In the genomic region with DNA sequence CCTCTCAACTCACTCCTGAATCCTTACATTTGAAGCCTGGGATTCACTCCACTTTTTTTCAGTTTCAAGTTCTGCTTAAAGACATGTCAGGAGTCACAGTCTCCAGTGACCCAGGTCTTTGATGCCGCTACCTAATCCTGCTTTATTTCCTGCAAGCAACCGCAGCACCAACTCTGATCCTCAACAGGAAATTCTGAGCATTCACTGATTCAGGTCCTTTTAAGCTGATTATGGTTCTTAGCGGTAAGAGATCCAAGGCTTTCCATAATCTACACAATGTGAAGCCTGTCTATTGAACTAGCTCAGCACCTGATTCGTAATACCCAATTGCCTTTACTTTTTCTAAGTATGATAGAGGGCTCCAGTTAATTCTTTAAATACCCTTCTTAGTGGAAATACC, we compare ENCODE assay signal across 24 cellular contexts. TPM values are rescaled to one million over a fixed set of nuclear protein-coding genes. Genes with fewer than 3 reads are reported as not detected.
A peak's percentile ranks its signal among the peaks of the same experiment; 100 is the strongest.
DNase-seq lines count a peak whose midpoint lies in the region; ATAC-seq and TF ChIP-seq lines count a peak whose summit lies in the region.
"Had no signal": no experiment of that assay in that cellular context is flagged by ENCODE, and none has a peak within 500 bp of the region (broad histone marks: within the 10 kb centered on the region; RNA-seq: fewer than 3 reads in every experiment).

No MANE protein-coding gene starts in this region.

- no peak overlapping the region for H2AK5ac ChIP-seq in H9 (ENCODE audit: insufficient read length, low read length)

- H4K20me1 ChIP-seq in H9 (ENCODE audit: control insufficient read depth, insufficient read depth, insufficient read length) = no peaks in the 10 kb centered on the region

- no peak overlapping the region for H3K27ac ChIP-seq in CD4-positive, alpha-beta T cell (ENCODE audit: low read depth, low read length)
- no peak overlapping the region for H3K27ac ChIP-seq in H9 (ENCODE audit: insufficient read length, low read depth, low read length)
- H3K27ac ChIP-seq: lower lobe of right lung, stomach, tibial artery had no signal

- H2AFZ ChIP-seq in H9 (ENCODE audit: low read length) = peak overlapping the region; percentile 22

- no peak overlapping the region for H3K4me2 ChIP-seq in H9 (ENCODE audit: insufficient read depth, insufficient read length, low read length)
- H3K4me2 ChIP-seq: SK-N-SH had no signal

- no peaks in the 10 kb centered on the region for H3K9me3 ChIP-seq in CD4-positive, alpha-beta T cell (ENCODE audit: control insufficient read depth, low read length)
- no peaks in the 10 kb centered on the region for H3K9me3 ChIP-seq in H9 (ENCODE audit: control insufficient read depth, low read depth, low read length)
- H3K9me3 ChIP-seq: lower lobe of right lung, SK-N-SH, stomach, tibial artery had no signal

- no peaks in the 10 kb centered on the region for H3K23me2 ChIP-seq in H9 (ENCODE audit: insufficient read length, low read depth, low read length, poor library complexity, severe bottlenecking)

- H3K9me3 Mint-ChIP-seq in CD4-positive, alpha-beta T cell = no peaks in the 10 kb centered on the region
- H3K9me3 Mint-ChIP-seq in H9 = no peaks in the 10 kb centered on the region
- H3K9me3 Mint-ChIP-seq: activated T-cell treated with anti-CD3 and anti-CD28 coated beads, Interleukin-2, amount 50 U/mL, for 24 hours; HFFc6 had no signal

- no peak overlapping the region for H2BK15ac ChIP-seq in H9 (ENCODE audit: low read depth, low read length)

- H4K91ac ChIP-seq in H9 (ENCODE audit: insufficient read length, low read depth, low read length) = no peak overlapping the region

- no peak for DNase-seq in CD4-positive, alpha-beta T cell
- DNase-seq in H9 (no peak), UCSD-AML1 (lab: John Stamatoyannopoulos, UW; ENCODE audit: unreplicated experiment) (peak; percentile 10), iris pigment epithelial cell (ENCODE audit: low read depth) (peak; percentile 49), GM19240 (ENCODE audit: insufficient read length, low spot score) (no peak)
- DNase-seq: activated CD4-positive, CD25-positive, alpha-beta regulatory T cell treated with anti-CD3 and anti-CD28 coated beads, Interleukin-2, amount 50 U/mL, for 72 hours; activated naive CD4-positive, alpha-beta T cell; activated T-cell treated with anti-CD3 and anti-CD28 coated beads, Interleukin-2, amount 50 U/mL, for 24 hours; cortex of kidney; DMS 273 treated with DMSO at 0.1 percent for 48 hours; HFFc6; lower lobe of right lung; NCI-H1092; NCI-H187 treated with DMSO at 0.1 percent for 48 hours; NCI-H69; SK-N-SH; stimulated activated CD8-positive, alpha-beta memory T cell treated with anti-CD3 and anti-CD28 coated beads, Interleukin-4, amount 100 ng/mL, for 48 hours; stomach; tibial artery had no signal

- H4K5ac ChIP-seq in H9 (ENCODE audit: insufficient read length, low read depth, low read length) = no peak overlapping the region

- H2BK5ac ChIP-seq in H9 (ENCODE audit: insufficient read length, low read length) = no peak overlapping the region

- H2BK20ac ChIP-seq in H9 (ENCODE audit: low read depth, low read length, poor library complexity, severe bottlenecking) = no peak overlapping the region

- POLR2A ChIA-PET in CD4-positive, alpha-beta T cell (lab: Charles Lee) = interaction anchor here (0.6 to 1.0 kb wide), 2 partner anchors 45 to 713 kb away, joined by 3 read pairs; a partner anchor contains a TSS

- no peaks in the 10 kb centered on the region for H3K79me1 ChIP-seq in H9 (ENCODE audit: insufficient read depth, low read depth, low read length, poor library complexity, severe bottlenecking)

- no peaks in the 10 kb centered on the region for H3K36me3 Mint-ChIP-seq in CD4-positive, alpha-beta T cell (ENCODE audit: low read depth)
- H3K36me3 Mint-ChIP-seq in H9 (ENCODE audit: insufficient read depth in 1 of 3, low read depth in 3 of 3) = no peaks in the 10 kb centered on the region
- H3K36me3 Mint-ChIP-seq: CD14-positive monocyte had no signal

- no peak overlapping the region for H2BK120ac ChIP-seq in H9 (ENCODE audit: low read depth, low read length, poor library complexity, severe bottlenecking)

- H3K18ac ChIP-seq in H9 (ENCODE audit: insufficient read length, low read depth, low read length) = no peak overlapping the region

- H3K4me1 ChIP-seq in H9 (ENCODE audit: insufficient read depth, low read length) = no peaks in the 10 kb centered on the region
- H3K4me1 ChIP-seq: lower lobe of right lung, stomach, tibial artery had no signal

- WGBS in H9 (ENCODE audit: extremely low coverage, insufficient read length, low lambda C conversion rate) = no CpG with 5 or more reads among the region's 4 CpGs

- no peak overlapping the region for H4K8ac ChIP-seq in H9 (replicated peaks; ENCODE audit: insufficient read length, low read depth, low read length)

- no peak overlapping the region for H3K14ac ChIP-seq in H9 (ENCODE audit: insufficient read depth, low read length)

- no peak overlapping the region for H3K56ac ChIP-seq in H9 (ENCODE audit: insufficient read length, low read depth, low read length)

- H3K4me3 Mint-ChIP-seq in CD4-positive, alpha-beta T cell = no peak overlapping the region
- no peak overlapping the region for H3K4me3 Mint-ChIP-seq in H9
- H3K4me3 Mint-ChIP-seq: activated T-cell treated with anti-CD3 and anti-CD28 coated beads, Interleukin-2, amount 50 U/mL, for 24 hours; CD14-positive monocyte; HFFc6 had no signal

- H3K4ac ChIP-seq in H9 (ENCODE audit: low read depth, low read length) = no peak overlapping the region

- no peak overlapping the region for H3T11ph ChIP-seq in H9 (ENCODE audit: low read length)

- H3K27me3 ChIP-seq in CD4-positive, alpha-beta T cell (ENCODE audit: control insufficient read depth, insufficient read depth, low read length) = no peaks in the 10 kb centered on the region
- H3K27me3 ChIP-seq in H9 (ENCODE audit: insufficient read depth, low read length) = no peaks in the 10 kb centered on the region
- H3K27me3 ChIP-seq: stomach had no signal

- no peaks in the 10 kb centered on the region for H3K79me2 ChIP-seq in H9 (ENCODE audit: insufficient read depth, low read length)

- no peak for TF ChIP-seq CTCF in CD4-positive, alpha-beta T cell (IDR thresholded peaks at IDR 0.05)
- TF ChIP-seq CTCF in H9 (conservative IDR thresholded peaks at IDR 0.05) = no peak

- H3K27me3 Mint-ChIP-seq in CD4-positive, alpha-beta T cell = peaks cover 16% of the 10 kb centered on the region
- no peaks in the 10 kb centered on the region; the same call in 1 of the 2 replicates for H3K27me3 Mint-ChIP-seq in H9 (ENCODE audit: low read depth)

- peak; percentile 26 for ATAC-seq in CD4-positive, alpha-beta T cell (ENCODE audit: poor library complexity)
- ATAC-seq in HG03432 (IDR thresholded peaks at IDR 0.05; ENCODE audit: unreplicated experiment) (no peak), HG03439 (IDR thresholded peaks at IDR 0.05; ENCODE audit: unreplicated experiment) (no peak), HG02970 (IDR thresholded peaks at IDR 0.05; ENCODE audit: low FRiP score, unreplicated experiment) (no peak)
- ATAC-seq: lower lobe of right lung had no signal

- H3K4me1 Mint-ChIP-seq in CD4-positive, alpha-beta T cell (ENCODE audit: low read depth) = peaks cover 17% of the 10 kb centered on the region
- H3K4me1 Mint-ChIP-seq in H9 = no peaks in the 10 kb centered on the region; a peak in 2 of 4 replicates

- intact Hi-C loops in CD4-positive, alpha-beta T cell (cut with DNase I, micrococcal nuclease) = no loop called here

- H3K23ac ChIP-seq in H9 (ENCODE audit: insufficient read length, low read depth, low read length) = no peak overlapping the region

- H3K27ac Mint-ChIP-seq in CD4-positive, alpha-beta T cell = no peak overlapping the region
- H3K27ac Mint-ChIP-seq in H9 = no peak overlapping the region
- H3K27ac Mint-ChIP-seq: activated T-cell treated with anti-CD3 and anti-CD28 coated beads, Interleukin-2, amount 50 U/mL, for 24 hours; CD14-positive monocyte; HFFc6; progenitor cell of endocrine pancreas had no signal

- no peak overlapping the region for H3K9ac ChIP-seq in H9 (ENCODE audit: extremely low read depth, insufficient read length, low read length)
- H3K9ac ChIP-seq: SK-N-SH had no signal

- no peak overlapping the region for H2BK12ac ChIP-seq in H9 (ENCODE audit: insufficient read length, low read depth, low read length)

- CTCF ChIA-PET in CD4-positive, alpha-beta T cell (lab: Charles Lee) = no interaction called here

RNA-seq across cellular contexts. Expression of a gene that starts 43.7 kb away (rescaled TPM):
- 10 to 100 TPM; 23.7 to 27.1 TPM for total RNA-seq in CD4-positive, alpha-beta T cell
- total RNA-seq in H9 (2021) = 17.5 and 18.8 TPM in 2 replicates

RNA-seq across cellular contexts. Expression of a gene that starts 45.4 kb away (rescaled TPM):
- total RNA-seq in CD4-positive, alpha-beta T cell = 100 to 1,000 TPM in 1 of 2 experiments, 10 to 100 TPM in 1; 93.1 to 104 TPM
- 34.3 and 37.7 TPM in 2 replicates for total RNA-seq in H9 (2021)

Comparison
In these comparisons a context has a peak if more than half of its experiments do, and no peak if none do; other contexts are left out.
1. DNase-seq: peak in UCSD-AML1 (single experiment) and iris pigment epithelial cell (single experiment); none in CD4-positive, alpha-beta T cell (0 of 10), H9 (single experiment) and GM19240 (single experiment).